Comparison of ENCODE assay signal across 3 cellular contexts in the genomic region with DNA sequence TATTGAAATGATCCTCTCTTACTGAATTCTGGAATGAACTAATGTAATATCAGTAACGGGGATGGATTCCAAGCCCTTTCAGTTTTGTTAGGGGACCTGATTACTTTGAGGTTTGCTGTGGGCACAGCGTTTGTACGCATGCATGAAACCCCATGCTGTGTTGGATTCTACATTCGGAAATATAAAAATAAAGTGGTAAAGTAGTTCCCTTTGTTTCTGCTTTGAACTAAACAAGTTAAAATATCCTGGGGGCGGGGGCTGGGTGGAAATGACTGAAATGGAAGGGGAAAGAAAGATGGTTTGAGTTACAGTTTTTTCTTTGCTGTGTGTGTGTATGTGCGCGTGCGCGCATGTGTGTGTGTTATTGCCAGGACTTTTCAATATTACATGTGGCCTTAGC.
"Had no signal": no experiment of that assay in that cellular context is flagged by ENCODE, and none has a peak within 500 bp of the region (broad histone marks: within the 10 kb centered on the region; RNA-seq: fewer than 3 reads in every experiment).

No MANE protein-coding gene starts in this region.

- DNase-seq: GDM1, GF-D8 had no signal

- ATAC-seq: GM12878 had no signal

- H3K4me3 ChIP-seq: GM12878 had no signal
